2 cellular contexts compared by ENCODE assay signal in the genomic region with DNA sequence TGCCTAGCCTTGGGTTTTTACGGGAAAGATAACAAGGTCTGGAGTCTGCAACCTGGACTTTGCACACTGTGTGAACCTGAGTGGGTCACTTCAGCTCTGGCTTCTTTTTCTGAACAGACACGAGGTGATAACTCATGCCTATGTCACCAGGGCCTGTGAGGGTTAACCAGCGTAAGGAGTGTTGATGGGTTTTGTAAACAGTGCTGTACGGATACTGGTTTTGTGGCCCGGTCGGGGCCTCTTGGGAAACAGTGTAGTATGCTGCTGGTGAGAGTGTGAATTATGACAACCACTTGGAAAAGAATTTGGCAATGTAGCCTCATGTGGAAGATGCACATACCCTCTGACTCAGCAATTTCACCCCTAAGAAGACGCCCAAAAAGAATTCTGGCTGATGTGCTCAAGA.
TF ChIP-seq lines count a peak whose summit lies in the region.

No MANE protein-coding gene starts in this region.

TF ChIP-seq in GM23338, 12 proteins besides CTCF, POLR2A, EP300 and RAD21 (continued from another document):
- TF ChIP-seq EZH2 (IDR thresholded peaks at IDR 0.05; ENCODE audit: low read depth, unreplicated experiment) (no peak), STAT1 (IDR thresholded peaks at IDR 0.05; ENCODE audit: unreplicated experiment) (no peak), ZNF331 (CRISPR knock-in tag; IDR thresholded peaks at IDR 0.05; ENCODE audit: low read depth) (no peak), CREB1 (CRISPR knock-in tag; IDR thresholded peaks at IDR 0.05; ENCODE audit: low read depth) (no peak)

TF ChIP-seq in HepG2, 621 proteins besides CTCF, POLR2A, EP300 and RAD21 (continued from another document):
- TF ChIP-seq, protein P1, sequence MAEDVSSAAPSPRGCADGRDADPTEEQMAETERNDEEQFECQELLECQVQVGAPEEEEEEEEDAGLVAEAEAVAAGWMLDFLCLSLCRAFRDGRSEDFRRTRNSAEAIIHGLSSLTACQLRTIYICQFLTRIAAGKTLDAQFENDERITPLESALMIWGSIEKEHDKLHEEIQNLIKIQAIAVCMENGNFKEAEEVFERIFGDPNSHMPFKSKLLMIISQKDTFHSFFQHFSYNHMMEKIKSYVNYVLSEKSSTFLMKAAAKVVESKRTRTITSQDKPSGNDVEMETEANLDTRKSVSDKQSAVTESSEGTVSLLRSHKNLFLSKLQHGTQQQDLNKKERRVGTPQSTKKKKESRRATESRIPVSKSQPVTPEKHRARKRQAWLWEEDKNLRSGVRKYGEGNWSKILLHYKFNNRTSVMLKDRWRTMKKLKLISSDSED (CRISPR knock-in tag; IDR thresholded peaks at IDR 0.05): no peak
- TF ChIP-seq MAFK (conservative IDR thresholded peaks at IDR 0.05 in 1 of 2, IDR thresholded peaks at IDR 0.05 in 1 of 2; ENCODE audit: low read length in 2 of 2): peak; percentile 83 to 87
- TF ChIP-seq SATB2 (CRISPR knock-in tag; IDR thresholded peaks at IDR 0.05): no peak
TF ChIP-seq in HepG2: peak in this region for 5.
